In the genomic region with DNA sequence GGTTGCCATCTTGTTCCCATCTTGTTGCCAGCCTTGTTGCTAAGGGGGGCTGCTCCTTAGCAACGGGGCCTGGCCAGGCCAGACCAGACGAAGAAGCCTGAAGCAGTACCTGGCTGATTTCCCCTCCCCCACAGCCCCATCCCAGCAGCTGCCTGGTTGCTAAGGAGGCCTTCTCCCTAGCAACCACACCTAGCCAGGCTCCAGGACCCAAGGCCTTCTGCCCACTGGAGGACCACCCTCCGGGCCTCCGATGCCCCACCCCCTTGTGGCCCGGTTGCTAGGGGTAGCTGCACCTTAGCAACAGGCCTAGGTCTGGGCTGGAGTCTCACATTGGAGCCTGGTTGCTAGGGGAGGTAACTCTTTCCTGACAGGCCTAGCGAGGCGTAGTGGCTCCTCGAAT, we compare ENCODE assay signal across 17 cellular contexts. TPM values are rescaled to one million over a fixed set of nuclear protein-coding genes. Genes with fewer than 3 reads are reported as not detected.
DNase-seq lines count a peak whose midpoint lies in the region; ATAC-seq and TF ChIP-seq lines count a peak whose summit lies in the region.
"Had no signal": no experiment of that assay in that cellular context is flagged by ENCODE, and none has a peak within 500 bp of the region (broad histone marks: within the 10 kb centered on the region; RNA-seq: fewer than 3 reads in every experiment).

No MANE protein-coding gene starts in this region.

- peaks cover 2% of the 10 kb centered on the region for H3K79me2 ChIP-seq in GM23338 (replicated peaks; ENCODE audit: insufficient read depth)

- no peak overlapping the region for H3K4me2 ChIP-seq in GM23338

- H3K4me1 ChIP-seq in BE2C (peaks cover 5% of the 10 kb centered on the region; the same call in 1 of the 2 replicates), GM23338 (ENCODE audit: insufficient read depth) (peaks cover 19% of the 10 kb centered on the region; the same call in 1 of the 2 replicates)
- H3K4me1 ChIP-seq: breast epithelium had no signal

- no peaks in the 10 kb centered on the region for H3K9me2 ChIP-seq in GM23338 (ENCODE audit: insufficient read depth)

- H3K9me3 ChIP-seq in BE2C, result no peaks in the 10 kb centered on the region
- H3K9me3 ChIP-seq: breast epithelium, heart left ventricle had no signal

- TF ChIP-seq CTCF in BE2C (IDR thresholded peaks at IDR 0.05; ENCODE audit: low read depth, low read length) (no peak), GM23338 (conservative IDR thresholded peaks at IDR 0.05; ENCODE audit: low read depth in 2 of 2) (no peak)

- no peaks in the 10 kb centered on the region for H4K20me1 ChIP-seq in GM23338 (replicated peaks; ENCODE audit: insufficient read depth)

- peaks cover 3% of the 10 kb centered on the region for H3K27me3 Mint-ChIP-seq in GM23338 (ENCODE audit: insufficient read depth, low read depth, poor library complexity)

- H3K27me3 ChIP-seq in BE2C (no peaks in the 10 kb centered on the region), GM23338 (ENCODE audit: insufficient read depth) (no peaks in the 10 kb centered on the region)
- H3K27me3 ChIP-seq: breast epithelium, dorsolateral prefrontal cortex, heart left ventricle had no signal

- H3K4me3 ChIP-seq in BE2C (ENCODE audit: low read depth, low read length) (no peak overlapping the region), GM23338 (no peak overlapping the region)
- H3K4me3 ChIP-seq: breast epithelium, dorsolateral prefrontal cortex, heart left ventricle had no signal

- peaks cover 11% of the 10 kb centered on the region; the same call in 1 of the 2 replicates for H3F3A ChIP-seq in GM23338 (replicated peaks; ENCODE audit: low read depth)

- H3K9me3 Mint-ChIP-seq in GM23338, result no peaks in the 10 kb centered on the region
- H3K9me3 Mint-ChIP-seq: activated CD4-positive, alpha-beta memory T cell treated with anti-CD3 and anti-CD28 coated beads, Interleukin-2, amount 10 ng/mL, durations not matched to agents 7 days and 5 days; activated T-helper 1 cell treated with anti-CD3 and anti-CD28 coated beads, Interleukin-12 subunit alpha, Interleukin-12 subunit beta, Interleukin-2, Interleukin-4 antibody, amounts not matched to agents 30 ng/mL and 10 ng/mL and 1 ng/mL, durations not matched to agents 14 hours and 24 hours and 36 hours had no signal

- H3K36me3 Mint-ChIP-seq in GM23338 (ENCODE audit: low read depth), result no peaks in the 10 kb centered on the region

- ATAC-seq in GM23338, result peak; percentile 55
- ATAC-seq: heart left ventricle, Panc1 had no signal

- H3K36me3 ChIP-seq in BE2C (no peaks in the 10 kb centered on the region), GM23338 (ENCODE audit: insufficient read depth) (no peaks in the 10 kb centered on the region)
- H3K36me3 ChIP-seq: breast epithelium, heart left ventricle had no signal

- DNase-seq in BE2C (peak; percentile 60), GM23338 (ENCODE audit: low spot score) (peak; percentile 92), NCI-H510A (lab: John Stamatoyannopoulos, UW) (peak; percentile 37), iPS-NIHi11 (ENCODE audit: low spot score) (peak; percentile 50), GF-D8 (lab: John Stamatoyannopoulos, UW) (no peak)
- no peak for DNase-seq in activated CD4-positive, alpha-beta T cell treated with anti-CD3 and anti-CD28 coated beads for 48 hours
- DNase-seq in effector CD4-positive, alpha-beta T cell, result no peak
- no peak for DNase-seq in activated CD4-positive, alpha-beta T cell treated with anti-CD3 and anti-CD28 coated beads for 1 hour
- DNase-seq: activated CD4-positive, alpha-beta memory T cell treated with anti-CD3 and anti-CD28 coated beads, Interleukin-2, amount 10 ng/mL, durations not matched to agents 7 days and 5 days; dorsolateral prefrontal cortex; heart left ventricle; NCI-H2171 treated with DMSO at 0.1 percent for 48 hours; SW 1271 had no signal

- H3K4me3 Mint-ChIP-seq in GM23338, result no peak overlapping the region; the same call in 2 of the 3 replicates
- H3K4me3 Mint-ChIP-seq: activated CD4-positive, alpha-beta memory T cell treated with anti-CD3 and anti-CD28 coated beads, Interleukin-2, amount 10 ng/mL, durations not matched to agents 7 days and 5 days; activated T-helper 1 cell treated with anti-CD3 and anti-CD28 coated beads, Interleukin-12 subunit alpha, Interleukin-12 subunit beta, Interleukin-2, Interleukin-4 antibody, amounts not matched to agents 30 ng/mL and 10 ng/mL and 1 ng/mL, durations not matched to agents 14 hours and 24 hours and 36 hours had no signal

- H2AFZ ChIP-seq in GM23338, result no peak overlapping the region

- no peak overlapping the region for H3K27ac Mint-ChIP-seq in GM23338
- H3K27ac Mint-ChIP-seq: activated CD4-positive, alpha-beta memory T cell treated with anti-CD3 and anti-CD28 coated beads, Interleukin-2, amount 10 ng/mL, durations not matched to agents 7 days and 5 days; activated T-helper 1 cell treated with anti-CD3 and anti-CD28 coated beads, Interleukin-12 subunit alpha, Interleukin-12 subunit beta, Interleukin-2, Interleukin-4 antibody, amounts not matched to agents 30 ng/mL and 10 ng/mL and 1 ng/mL, durations not matched to agents 14 hours and 24 hours and 36 hours had no signal

- H3K4me1 Mint-ChIP-seq in GM23338, result peaks cover 17% of the 10 kb centered on the region

- no peak overlapping the region for H3K27ac ChIP-seq in GM23338 (ENCODE audit: low read depth)
- H3K27ac ChIP-seq: breast epithelium, heart left ventricle had no signal

TF ChIP-seq in GM23338, 12 proteins besides CTCF, POLR2A, EP300 and RAD21 (continues in another document):
- TF ChIP-seq POLR2AphosphoS5 (IDR thresholded peaks at IDR 0.05; ENCODE audit: low read depth) (no peak), JUNB (IDR thresholded peaks at IDR 0.05; ENCODE audit: unreplicated experiment) (no peak), EZH2phosphoT487 (IDR thresholded peaks at IDR 0.05; ENCODE audit: unreplicated experiment) (no peak), ZNF114 (CRISPR knock-in tag; IDR thresholded peaks at IDR 0.05) (no peak), EZH2 (IDR thresholded peaks at IDR 0.05; ENCODE audit: low read depth, unreplicated experiment) (no peak), NANOG (IDR thresholded peaks at IDR 0.05; ENCODE audit: borderline replicate concordance) (no peak)
- TF ChIP-seq, protein P1, sequence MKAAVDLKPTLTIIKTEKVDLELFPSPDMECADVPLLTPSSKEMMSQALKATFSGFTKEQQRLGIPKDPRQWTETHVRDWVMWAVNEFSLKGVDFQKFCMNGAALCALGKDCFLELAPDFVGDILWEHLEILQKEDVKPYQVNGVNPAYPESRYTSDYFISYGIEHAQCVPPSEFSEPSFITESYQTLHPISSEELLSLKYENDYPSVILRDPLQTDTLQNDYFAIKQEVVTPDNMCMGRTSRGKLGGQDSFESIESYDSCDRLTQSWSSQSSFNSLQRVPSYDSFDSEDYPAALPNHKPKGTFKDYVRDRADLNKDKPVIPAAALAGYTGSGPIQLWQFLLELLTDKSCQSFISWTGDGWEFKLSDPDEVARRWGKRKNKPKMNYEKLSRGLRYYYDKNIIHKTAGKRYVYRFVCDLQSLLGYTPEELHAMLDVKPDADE (IDR thresholded peaks at IDR 0.05), result no peak
- TF ChIP-seq, protein P2, sequence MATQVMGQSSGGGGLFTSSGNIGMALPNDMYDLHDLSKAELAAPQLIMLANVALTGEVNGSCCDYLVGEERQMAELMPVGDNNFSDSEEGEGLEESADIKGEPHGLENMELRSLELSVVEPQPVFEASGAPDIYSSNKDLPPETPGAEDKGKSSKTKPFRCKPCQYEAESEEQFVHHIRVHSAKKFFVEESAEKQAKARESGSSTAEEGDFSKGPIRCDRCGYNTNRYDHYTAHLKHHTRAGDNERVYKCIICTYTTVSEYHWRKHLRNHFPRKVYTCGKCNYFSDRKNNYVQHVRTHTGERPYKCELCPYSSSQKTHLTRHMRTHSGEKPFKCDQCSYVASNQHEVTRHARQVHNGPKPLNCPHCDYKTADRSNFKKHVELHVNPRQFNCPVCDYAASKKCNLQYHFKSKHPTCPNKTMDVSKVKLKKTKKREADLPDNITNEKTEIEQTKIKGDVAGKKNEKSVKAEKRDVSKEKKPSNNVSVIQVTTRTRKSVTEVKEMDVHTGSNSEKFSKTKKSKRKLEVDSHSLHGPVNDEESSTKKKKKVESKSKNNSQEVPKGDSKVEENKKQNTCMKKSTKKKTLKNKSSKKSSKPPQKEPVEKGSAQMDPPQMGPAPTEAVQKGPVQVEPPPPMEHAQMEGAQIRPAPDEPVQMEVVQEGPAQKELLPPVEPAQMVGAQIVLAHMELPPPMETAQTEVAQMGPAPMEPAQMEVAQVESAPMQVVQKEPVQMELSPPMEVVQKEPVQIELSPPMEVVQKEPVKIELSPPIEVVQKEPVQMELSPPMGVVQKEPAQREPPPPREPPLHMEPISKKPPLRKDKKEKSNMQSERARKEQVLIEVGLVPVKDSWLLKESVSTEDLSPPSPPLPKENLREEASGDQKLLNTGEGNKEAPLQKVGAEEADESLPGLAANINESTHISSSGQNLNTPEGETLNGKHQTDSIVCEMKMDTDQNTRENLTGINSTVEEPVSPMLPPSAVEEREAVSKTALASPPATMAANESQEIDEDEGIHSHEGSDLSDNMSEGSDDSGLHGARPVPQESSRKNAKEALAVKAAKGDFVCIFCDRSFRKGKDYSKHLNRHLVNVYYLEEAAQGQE (IDR thresholded peaks at IDR 0.05; ENCODE audit: unreplicated experiment), result no peak

RNA-seq across cellular contexts. Expression of a gene that starts 3.9 kb away (rescaled TPM):
- polyA plus RNA-seq in BE2C (2012; ENCODE audit: insufficient read depth, insufficient read length, low read depth), result not detected
- total RNA-seq in GM23338 (2014; rRNA removed; shearing (Covaris generic)), result 3.8 and 10.5 TPM in 2 replicates
- 2.0 and 2.3 TPM in 2 replicates for polyA plus RNA-seq in GM23338 (2016; fragmentation: Nextera tagmentation; extraction: Ambion mirVana)
- total RNA-seq: M059J had no signal

RNA-seq across cellular contexts. Expression of a gene that starts 4.7 kb away (rescaled TPM):
- 164 TPM for polyA plus RNA-seq in BE2C (2012; ENCODE audit: insufficient read depth, insufficient read length, low read depth)
- 88.5 and 89.8 TPM in 2 replicates for total RNA-seq in GM23338 (2014; rRNA removed; shearing (Covaris generic))
- 141 and 143 TPM in 2 replicates for polyA plus RNA-seq in GM23338 (2016; fragmentation: Nextera tagmentation; extraction: Ambion mirVana)

RNA-seq across cellular contexts. Expression of a gene that starts 6.0 kb away (rescaled TPM):
- polyA plus RNA-seq in BE2C (2012; ENCODE audit: insufficient read depth, insufficient read length, low read depth), result 34.3 TPM
- total RNA-seq in GM23338 (2014; rRNA removed; shearing (Covaris generic)), result 32.1 and 41.6 TPM in 2 replicates
- 8.6 and 10.3 TPM in 2 replicates for polyA plus RNA-seq in GM23338 (2016; fragmentation: Nextera tagmentation; extraction: Ambion mirVana)

RNA-seq across cellular contexts. Expression of a gene that starts 54.9 kb away (rescaled TPM):
- 1.3 TPM for polyA plus RNA-seq in BE2C (2012; ENCODE audit: insufficient read depth, insufficient read length, low read depth)
- 6.1 and 9.3 TPM in 2 replicates for total RNA-seq in GM23338 (2014; rRNA removed; shearing (Covaris generic))
- polyA plus RNA-seq in GM23338 (2016; fragmentation: Nextera tagmentation; extraction: Ambion mirVana), result 30.0 and 31.0 TPM in 2 replicates

RNA-seq across cellular contexts. Expression of a gene that starts 57.0 kb away (rescaled TPM):
- polyA plus RNA-seq in BE2C (2012; ENCODE audit: insufficient read depth, insufficient read length, low read depth), result 86.5 TPM
- total RNA-seq in GM23338 (2014; rRNA removed; shearing (Covaris generic)), result 47.0 and 53.7 TPM in 2 replicates
- 19.7 and 20.2 TPM in 2 replicates for polyA plus RNA-seq in GM23338 (2016; fragmentation: Nextera tagmentation; extraction: Ambion mirVana)

Comparison
In these comparisons a context has a peak if more than half of its experiments do, and no peak if none do; other contexts are left out.
1. DNase-seq: peak in BE2C (single experiment), GM23338 (single experiment), NCI-H510A (single experiment) and iPS-NIHi11 (single experiment); none in activated CD4-positive, alpha-beta T cell treated with anti-CD3 and anti-CD28 coated beads for 48 hours (single experiment), effector CD4-positive, alpha-beta T cell (single experiment), activated CD4-positive, alpha-beta T cell treated with anti-CD3 and anti-CD28 coated beads for 1 hour (single experiment) and GF-D8 (single experiment).